16 cellular contexts compared by ENCODE assay signal in genomic region chr12:26128180-26128579, GRCh38. TPM values are rescaled to one million over a fixed set of nuclear protein-coding genes. Genes with fewer than 3 reads are reported as not detected.
"Had no signal": no experiment of that assay in that cellular context is flagged by ENCODE, and none has a peak within 500 bp of the region (broad histone marks: within the 10 kb centered on the region; RNA-seq: fewer than 3 reads in every experiment).

No MANE protein-coding gene starts in this region.

- H3K27ac Mint-ChIP-seq: activated naive CD4-positive, alpha-beta T cell treated with anti-CD3 and anti-CD28 coated beads, Interleukin-2, amount 10 ng/mL, durations not matched to agents 7 days and 5 days; activated T-helper 17 cell treated with anti-CD3 and anti-CD28 coated beads, Interleukin-2, amount 50 U/mL, for 72 hours; immature natural killer cell; naive thymus-derived CD8-positive, alpha-beta T cell; progenitor cell of endocrine pancreas had no signal

- H3K27me3 ChIP-seq: tibial nerve had no signal

- H3K9me3 ChIP-seq: mucosa of descending colon, tibial nerve had no signal

- H3K36me3 Mint-ChIP-seq: immature natural killer cell; naive thymus-derived CD8-positive, alpha-beta T cell had no signal

- H3K27ac ChIP-seq: coronary artery, tibial nerve, WERI-Rb-1 had no signal

- H3K4me3 ChIP-seq: coronary artery, mucosa of descending colon, smooth muscle cell, tibial nerve had no signal

- ATAC-seq: activated T-helper 17 cell treated with anti-CD3 and anti-CD28 coated beads, Interleukin-2, amount 50 U/mL, for 72 hours; mucosa of descending colon; naive thymus-derived CD8-positive, alpha-beta T cell; right cardiac atrium had no signal

- DNase-seq: activated CD4-positive, alpha-beta T cell treated with anti-CD3 and anti-CD28 coated beads for 48 hours; activated naive CD4-positive, alpha-beta T cell treated with anti-CD3 and anti-CD28 coated beads, Interleukin-2, amount 10 ng/mL, durations not matched to agents 7 days and 5 days; central memory CD4-positive, alpha-beta T cell; effector CD8-positive, alpha-beta T cell; glutamatergic neuron; immature natural killer cell; mucosa of descending colon; naive thymus-derived CD8-positive, alpha-beta T cell; nucleus accumbens; right cardiac atrium; WERI-Rb-1 had no signal

- H3K9me3 Mint-ChIP-seq: activated naive CD4-positive, alpha-beta T cell treated with anti-CD3 and anti-CD28 coated beads, Interleukin-2, amount 10 ng/mL, durations not matched to agents 7 days and 5 days; activated T-helper 17 cell treated with anti-CD3 and anti-CD28 coated beads, Interleukin-2, amount 50 U/mL, for 72 hours; immature natural killer cell; naive thymus-derived CD8-positive, alpha-beta T cell had no signal

- H3K36me3 ChIP-seq: tibial nerve, WERI-Rb-1 had no signal

RNA-seq across cellular contexts. Expression of gene BHLHE41, which starts 3.3 kb away (rescaled TPM):
- total RNA-seq: activated T-helper 17 cell treated with anti-CD3 and anti-CD28 coated beads, Interleukin-2, amount 50 U/mL, for 72 hours had no signal
